In the genomic region with DNA sequence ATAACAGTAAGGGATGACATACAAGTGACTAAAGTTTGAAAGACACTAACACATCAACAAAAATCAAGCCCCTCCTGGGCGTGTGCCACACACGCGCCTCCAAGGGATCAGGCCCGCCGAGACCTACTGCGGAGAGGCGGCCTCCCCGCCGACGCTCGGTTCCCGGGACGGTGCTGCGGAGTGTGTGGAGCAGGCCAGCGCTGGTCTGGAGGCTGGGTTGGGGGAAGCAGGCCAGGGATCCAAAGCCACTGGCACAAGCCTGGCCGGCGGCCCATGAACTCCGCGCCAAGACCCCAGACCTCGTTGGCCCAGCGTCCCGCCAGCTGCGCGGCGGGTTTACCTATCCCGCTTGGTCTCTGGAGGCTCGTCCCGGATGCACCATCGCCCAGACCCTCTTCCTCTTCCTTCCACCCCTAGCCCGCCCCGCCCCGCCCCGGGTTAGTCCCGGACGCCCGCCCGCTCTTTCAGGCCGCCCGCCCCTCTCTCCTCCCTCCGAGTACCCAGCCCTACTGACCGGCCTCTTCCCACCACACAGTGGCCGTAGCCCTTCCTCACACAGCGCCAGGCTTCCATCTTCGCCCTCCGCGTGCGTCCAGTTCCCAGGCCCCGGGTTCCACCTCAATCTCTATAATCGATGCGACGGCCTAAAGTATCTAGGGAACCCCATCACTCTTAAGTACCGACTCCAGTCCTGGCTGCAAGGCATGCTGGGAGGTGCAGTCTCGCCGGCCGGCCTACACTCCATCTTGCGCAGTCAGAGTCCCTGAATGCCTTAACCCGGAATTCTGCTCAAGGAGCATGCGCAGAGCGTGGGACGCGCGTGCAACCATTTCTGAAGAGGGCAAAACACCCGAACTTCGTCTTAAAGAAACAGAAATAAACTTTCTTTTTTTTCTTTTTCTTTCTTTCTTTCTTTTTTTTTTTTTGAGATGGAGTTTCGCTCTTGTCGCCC, we compare ENCODE assay signal across 8 cellular contexts.
A peak's percentile ranks its signal among the peaks of the same experiment; 100 is the strongest.
DNase-seq lines count a peak whose midpoint lies in the region; ATAC-seq and TF ChIP-seq lines count a peak whose summit lies in the region.

TSS of gene ANGEL2 (minus strand) at position 769 of the 952 bp plus-strand sequence. CDS start at position 573, 196 bp downstream.

- H3K27ac ChIP-seq in MM.1S (ENCODE audit: low read length): peak within 1 kb of the TSS; percentile 67; the same call in 1 of the 2 replicates

- peak within 1 kb of the TSS; percentile 96 for H3K4me3 Mint-ChIP-seq in nephron progenitor cell
- H3K4me3 Mint-ChIP-seq in stimulated activated naive CD8-positive, alpha-beta T cell treated with anti-CD3 and anti-CD28 coated beads, Interleukin-15, amount 100 ng/mL, for 72 hours: peak within 1 kb of the TSS; percentile 98 to 99

- H3K4me1 ChIP-seq in ES-I3 (ENCODE audit: insufficient read depth, low read length): no peaks in the 10 kb centered on the region
- peaks cover 9% of the 10 kb centered on the region for H3K4me1 ChIP-seq in HAP-1
- H3K4me1 ChIP-seq in MM.1S (ENCODE audit: low read length): peaks cover 3% of the 10 kb centered on the region; the same call in 1 of the 2 replicates

- peak within 1 kb of the TSS; percentile 65 for H3K4me3 ChIP-seq in HAP-1
- H3K4me3 ChIP-seq in MM.1S (ENCODE audit: low read length): peak within 1 kb of the TSS; percentile 80

- no peaks in the 10 kb centered on the region for H3K9me3 Mint-ChIP-seq in nephron progenitor cell
- H3K9me3 Mint-ChIP-seq in stimulated activated naive CD8-positive, alpha-beta T cell treated with anti-CD3 and anti-CD28 coated beads, Interleukin-15, amount 100 ng/mL, for 72 hours: no peaks in the 10 kb centered on the region

- no peaks in the 10 kb centered on the region for H3K27me3 ChIP-seq in HAP-1 (ENCODE audit: low read depth)
- no peaks in the 10 kb centered on the region for H3K27me3 ChIP-seq in MM.1S (replicated peaks; ENCODE audit: insufficient read depth, low read length)

- H3K79me2 ChIP-seq in MM.1S (ENCODE audit: low read length): peaks cover 45% of the 10 kb centered on the region

- peak within 1 kb of the TSS; percentile 46 for H3K4me2 ChIP-seq in MM.1S (ENCODE audit: low read depth, low read length)

- H3K36me3 Mint-ChIP-seq in nephron progenitor cell (ENCODE audit: low read depth): peaks cover 28% of the 10 kb centered on the region

- H2AFZ ChIP-seq in MM.1S (ENCODE audit: low read length): peak within 1 kb of the TSS; percentile 80

- peaks cover 19% of the 10 kb centered on the region for H3K4me1 Mint-ChIP-seq in nephron progenitor cell
- peaks cover 30% of the 10 kb centered on the region for H3K4me1 Mint-ChIP-seq in stimulated activated naive CD8-positive, alpha-beta T cell treated with anti-CD3 and anti-CD28 coated beads, Interleukin-15, amount 100 ng/mL, for 72 hours

- H3K9me3 ChIP-seq in ES-I3 (ENCODE audit: control insufficient read depth, insufficient read depth, low read length) (no peaks in the 10 kb centered on the region), HAP-1 (no peaks in the 10 kb centered on the region), MM.1S (replicated peaks; ENCODE audit: insufficient read depth, low read length) (no peaks in the 10 kb centered on the region)

- H3K27ac Mint-ChIP-seq in nephron progenitor cell: peak within 1 kb of the TSS; percentile 100
- peak within 1 kb of the TSS; percentile 100 for H3K27ac Mint-ChIP-seq in stimulated activated naive CD8-positive, alpha-beta T cell treated with anti-CD3 and anti-CD28 coated beads, Interleukin-15, amount 100 ng/mL, for 72 hours

- H3K36me3 ChIP-seq in ES-I3 (ENCODE audit: insufficient read depth, low read length) (peaks cover 2% of the 10 kb centered on the region; the same call in 1 of the 2 replicates), HAP-1 (replicated peaks) (peaks cover 16% of the 10 kb centered on the region), MM.1S (replicated peaks; ENCODE audit: insufficient read depth, low read length) (no peaks in the 10 kb centered on the region)

- H3K9me2 ChIP-seq in MM.1S (replicated peaks; ENCODE audit: insufficient read depth, low read length): no peaks in the 10 kb centered on the region

- H3F3A ChIP-seq in MM.1S (ENCODE audit: insufficient read depth, low read length): peaks cover 3% of the 10 kb centered on the region; the same call in 1 of the 2 replicates

- peaks cover 7% of the 10 kb centered on the region for H3K27me3 Mint-ChIP-seq in nephron progenitor cell (ENCODE audit: low read depth, poor library complexity)
- no peaks in the 10 kb centered on the region for H3K27me3 Mint-ChIP-seq in stimulated activated naive CD8-positive, alpha-beta T cell treated with anti-CD3 and anti-CD28 coated beads, Interleukin-15, amount 100 ng/mL, for 72 hours

- ATAC-seq in stimulated activated naive CD8-positive, alpha-beta T cell treated with anti-CD3 and anti-CD28 coated beads, Interleukin-15, amount 100 ng/mL, for 72 hours: peak; percentile 98

- no peak for TF ChIP-seq CTCF in MM.1S (IDR thresholded peaks at IDR 0.05; ENCODE audit: low read length)
- no peak for TF ChIP-seq CTCF in nephron progenitor cell (IDR thresholded peaks at IDR 0.05)

- no peaks in the 10 kb centered on the region for H4K20me1 ChIP-seq in MM.1S (ENCODE audit: insufficient read depth, low read length)

- DNase-seq in HAP-1 (ENCODE audit: low spot score in 2 of 2): peak; percentile 95 to 96
- peak; percentile 99 for DNase-seq in MM.1S
- DNase-seq in SIG-M5 (lab: John Stamatoyannopoulos, UW): peak; percentile 99
- peak; percentile 85 for DNase-seq in activated gamma-delta T cell (lab: John Stamatoyannopoulos, UW)
- DNase-seq in fibroblast of the conjunctiva (ENCODE audit: low read depth): peak; percentile 96
- DNase-seq in nephron progenitor cell: peak; percentile 91
- DNase-seq in stimulated activated naive CD8-positive, alpha-beta T cell treated with anti-CD3 and anti-CD28 coated beads, Interleukin-15, amount 100 ng/mL, for 72 hours: peak; percentile 90 to 97

- in situ Hi-C loops in HAP-1 (cut with MboI; ENCODE audit: low sequenced_read_pairs): no loop called here

- H3K9ac ChIP-seq in ES-I3 (ENCODE audit: low read depth, low read length) (peak within 1 kb of the TSS; percentile 96), MM.1S (ENCODE audit: low read length) (peak within 1 kb of the TSS; percentile 74)

Comparison
In these comparisons a context has a peak if more than half of its experiments do, and no peak if none do; other contexts are left out.
1. Peak in every context shown above with its lines: DNase-seq, ATAC-seq, H3K4me3 ChIP-seq and H3K27ac ChIP-seq.